1 cellular context compared by ENCODE assay signal in the genomic region with DNA sequence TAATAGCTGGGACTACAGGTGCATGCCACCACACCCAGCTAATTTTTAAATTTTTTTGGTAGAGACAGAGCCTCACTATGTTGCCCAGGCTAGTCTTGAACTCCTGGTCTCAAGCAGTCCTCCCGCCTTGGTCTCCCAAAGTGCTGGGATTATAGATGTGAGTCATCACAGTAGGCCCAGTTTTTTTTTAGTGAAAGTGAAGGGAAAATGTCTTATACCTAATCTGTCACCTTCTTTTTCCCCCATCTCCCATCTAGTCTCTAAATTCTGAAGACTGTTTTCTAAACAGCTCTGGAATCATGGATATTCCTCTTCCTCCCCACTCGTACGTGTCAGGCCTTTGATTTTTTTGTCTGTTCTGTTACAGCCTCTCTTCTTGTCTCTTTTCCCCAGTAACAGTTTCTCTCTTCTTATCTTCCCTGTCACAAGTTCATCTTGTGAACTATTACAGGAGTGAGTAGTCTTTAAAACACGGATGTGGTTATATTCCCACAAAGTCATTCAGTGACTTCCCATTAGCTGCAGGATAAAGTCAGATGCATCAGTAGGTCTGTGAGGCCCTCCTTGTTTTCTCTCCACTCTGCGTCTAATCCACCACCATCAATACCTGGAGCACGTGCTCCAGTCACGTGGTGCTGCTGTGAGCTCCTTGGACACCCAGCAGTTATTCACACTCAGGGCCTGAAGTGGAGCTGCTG.
TF ChIP-seq lines count a peak whose summit lies in the region.

No MANE protein-coding gene starts in this region.

TF ChIP-seq in K562, 482 proteins besides CTCF, POLR2A, EP300 and RAD21 (continued from another document and continues in another):
- TF ChIP-seq BRD4 (IDR thresholded peaks at IDR 0.05) (no peak), TAF15 (IDR thresholded peaks at IDR 0.05; ENCODE audit: low read depth, low read length) (no peak), ZNF316 (IDR thresholded peaks at IDR 0.05) (no peak), HDAC2 (IDR thresholded peaks at IDR 0.05) (0 out of 2 replicates have a peak, but pooled peaks have one; percentile 41), E2F3 (CRISPR knock-in tag; IDR thresholded peaks at IDR 0.05) (no peak), MEIS2 (IDR thresholded peaks at IDR 0.05; ENCODE audit: partially characterized antibody) (peak; percentile 46), MEF2D (tag; conservative IDR thresholded peaks at IDR 0.05; ENCODE audit: low read depth) (peak; percentile 74), ATF7 (IDR thresholded peaks at IDR 0.05) (no peak), ZFX (CRISPR knock-in tag; IDR thresholded peaks at IDR 0.05) (peak; percentile 62; the same call in 1 of the 2 replicates), ZNF583 (CRISPR knock-in tag; IDR thresholded peaks at IDR 0.05) (no peak), CBFA2T3 (IDR thresholded peaks at IDR 0.05) (peak; percentile 82), MIER1 (IDR thresholded peaks at IDR 0.05; ENCODE audit: low read depth) (no peak), ARID1B (IDR thresholded peaks at IDR 0.05) (peak; percentile 81), SMARCA4 (IDR thresholded peaks at IDR 0.05) (peak; percentile 80), CTBP1 (IDR thresholded peaks at IDR 0.05; ENCODE audit: borderline replicate concordance) (peak; percentile 33; the same call in 1 of the 2 replicates), MECOM (CRISPR knock-in tag; IDR thresholded peaks at IDR 0.05) (0 out of 2 replicates have a peak, but pooled peaks have one; percentile 25), C11orf30 (IDR thresholded peaks at IDR 0.05; ENCODE audit: low read depth) (no peak), FIP1L1 (IDR thresholded peaks at IDR 0.05; ENCODE audit: low read depth, low read length, poor library complexity, severe bottlenecking) (no peak), BHLHE40 (IDR thresholded peaks at IDR 0.05; ENCODE audit: low read length) (peak; percentile 88), NFE2L1 (tag; IDR thresholded peaks at IDR 0.05; ENCODE audit: borderline replicate concordance, low read depth) (no peak), EP400 (IDR thresholded peaks at IDR 0.05) (peak; percentile 62; the same call in 1 of the 2 replicates), L3MBTL2 (IDR thresholded peaks at IDR 0.05) (peak; percentile 82), SMARCE1 (IDR thresholded peaks at IDR 0.05) (peak; percentile 53; the same call in 1 of the 2 replicates), TCF3 (CRISPR knock-in tag; IDR thresholded peaks at IDR 0.05) (peak; percentile 76), PHF8 (IDR thresholded peaks at IDR 0.05; ENCODE audit: borderline replicate concordance, low read length) (no peak), HNRNPK (IDR thresholded peaks at IDR 0.05; ENCODE audit: low read depth, low read length, poor library complexity, severe bottlenecking) (no peak), NR2C1 (IDR thresholded peaks at IDR 0.05) (0 out of 2 replicates have a peak, but pooled peaks have one; percentile 16), NR2C1 (tag; IDR thresholded peaks at IDR 0.05) (peak; percentile 53), MTA2 (IDR thresholded peaks at IDR 0.05; ENCODE audit: low read depth) (peak; percentile 18; the same call in 1 of the 2 replicates), ZNF212 (CRISPR knock-in tag; IDR thresholded peaks at IDR 0.05) (no peak), ZNF75A (CRISPR knock-in tag; IDR thresholded peaks at IDR 0.05) (no peak), ZNF41 (CRISPR knock-in tag; conservative IDR thresholded peaks at IDR 0.05) (0 out of 2 replicates have a peak, but pooled peaks have one; percentile 15), ZNF384 (IDR thresholded peaks at IDR 0.05; ENCODE audit: low read depth, low read length) (no peak), PPARD (CRISPR knock-in tag; IDR thresholded peaks at IDR 0.05) (no peak)
- TF ChIP-seq, protein P1, sequence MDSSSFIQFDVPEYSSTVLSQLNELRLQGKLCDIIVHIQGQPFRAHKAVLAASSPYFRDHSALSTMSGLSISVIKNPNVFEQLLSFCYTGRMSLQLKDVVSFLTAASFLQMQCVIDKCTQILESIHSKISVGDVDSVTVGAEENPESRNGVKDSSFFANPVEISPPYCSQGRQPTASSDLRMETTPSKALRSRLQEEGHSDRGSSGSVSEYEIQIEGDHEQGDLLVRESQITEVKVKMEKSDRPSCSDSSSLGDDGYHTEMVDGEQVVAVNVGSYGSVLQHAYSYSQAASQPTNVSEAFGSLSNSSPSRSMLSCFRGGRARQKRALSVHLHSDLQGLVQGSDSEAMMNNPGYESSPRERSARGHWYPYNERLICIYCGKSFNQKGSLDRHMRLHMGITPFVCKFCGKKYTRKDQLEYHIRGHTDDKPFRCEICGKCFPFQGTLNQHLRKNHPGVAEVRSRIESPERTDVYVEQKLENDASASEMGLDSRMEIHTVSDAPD (CRISPR knock-in tag; IDR thresholded peaks at IDR 0.05): no peak
- TF ChIP-seq, protein P2, sequence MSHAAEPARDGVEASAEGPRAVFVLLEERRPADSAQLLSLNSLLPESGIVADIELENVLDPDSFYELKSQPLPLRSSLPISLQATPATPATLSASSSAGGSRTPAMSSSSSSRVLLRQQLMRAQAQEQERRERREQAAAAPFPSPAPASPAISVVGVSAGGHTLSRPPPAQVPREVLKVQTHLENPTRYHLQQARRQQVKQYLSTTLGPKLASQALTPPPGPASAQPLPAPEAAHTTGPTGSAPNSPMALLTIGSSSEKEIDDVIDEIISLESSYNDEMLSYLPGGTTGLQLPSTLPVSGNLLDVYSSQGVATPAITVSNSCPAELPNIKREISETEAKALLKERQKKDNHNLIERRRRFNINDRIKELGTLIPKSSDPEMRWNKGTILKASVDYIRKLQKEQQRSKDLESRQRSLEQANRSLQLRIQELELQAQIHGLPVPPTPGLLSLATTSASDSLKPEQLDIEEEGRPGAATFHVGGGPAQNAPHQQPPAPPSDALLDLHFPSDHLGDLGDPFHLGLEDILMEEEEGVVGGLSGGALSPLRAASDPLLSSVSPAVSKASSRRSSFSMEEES (CRISPR knock-in tag; IDR thresholded peaks at IDR 0.05): peak; percentile 94
- TF ChIP-seq, protein P3, sequence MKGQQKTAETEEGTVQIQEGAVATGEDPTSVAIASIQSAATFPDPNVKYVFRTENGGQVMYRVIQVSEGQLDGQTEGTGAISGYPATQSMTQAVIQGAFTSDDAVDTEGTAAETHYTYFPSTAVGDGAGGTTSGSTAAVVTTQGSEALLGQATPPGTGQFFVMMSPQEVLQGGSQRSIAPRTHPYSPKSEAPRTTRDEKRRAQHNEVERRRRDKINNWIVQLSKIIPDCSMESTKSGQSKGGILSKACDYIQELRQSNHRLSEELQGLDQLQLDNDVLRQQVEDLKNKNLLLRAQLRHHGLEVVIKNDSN (CRISPR knock-in tag; IDR thresholded peaks at IDR 0.05): peak; percentile 97
- TF ChIP-seq, protein P4, sequence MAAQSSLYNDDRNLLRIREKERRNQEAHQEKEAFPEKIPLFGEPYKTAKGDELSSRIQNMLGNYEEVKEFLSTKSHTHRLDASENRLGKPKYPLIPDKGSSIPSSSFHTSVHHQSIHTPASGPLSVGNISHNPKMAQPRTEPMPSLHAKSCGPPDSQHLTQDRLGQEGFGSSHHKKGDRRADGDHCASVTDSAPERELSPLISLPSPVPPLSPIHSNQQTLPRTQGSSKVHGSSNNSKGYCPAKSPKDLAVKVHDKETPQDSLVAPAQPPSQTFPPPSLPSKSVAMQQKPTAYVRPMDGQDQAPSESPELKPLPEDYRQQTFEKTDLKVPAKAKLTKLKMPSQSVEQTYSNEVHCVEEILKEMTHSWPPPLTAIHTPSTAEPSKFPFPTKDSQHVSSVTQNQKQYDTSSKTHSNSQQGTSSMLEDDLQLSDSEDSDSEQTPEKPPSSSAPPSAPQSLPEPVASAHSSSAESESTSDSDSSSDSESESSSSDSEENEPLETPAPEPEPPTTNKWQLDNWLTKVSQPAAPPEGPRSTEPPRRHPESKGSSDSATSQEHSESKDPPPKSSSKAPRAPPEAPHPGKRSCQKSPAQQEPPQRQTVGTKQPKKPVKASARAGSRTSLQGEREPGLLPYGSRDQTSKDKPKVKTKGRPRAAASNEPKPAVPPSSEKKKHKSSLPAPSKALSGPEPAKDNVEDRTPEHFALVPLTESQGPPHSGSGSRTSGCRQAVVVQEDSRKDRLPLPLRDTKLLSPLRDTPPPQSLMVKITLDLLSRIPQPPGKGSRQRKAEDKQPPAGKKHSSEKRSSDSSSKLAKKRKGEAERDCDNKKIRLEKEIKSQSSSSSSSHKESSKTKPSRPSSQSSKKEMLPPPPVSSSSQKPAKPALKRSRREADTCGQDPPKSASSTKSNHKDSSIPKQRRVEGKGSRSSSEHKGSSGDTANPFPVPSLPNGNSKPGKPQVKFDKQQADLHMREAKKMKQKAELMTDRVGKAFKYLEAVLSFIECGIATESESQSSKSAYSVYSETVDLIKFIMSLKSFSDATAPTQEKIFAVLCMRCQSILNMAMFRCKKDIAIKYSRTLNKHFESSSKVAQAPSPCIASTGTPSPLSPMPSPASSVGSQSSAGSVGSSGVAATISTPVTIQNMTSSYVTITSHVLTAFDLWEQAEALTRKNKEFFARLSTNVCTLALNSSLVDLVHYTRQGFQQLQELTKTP (IDR thresholded peaks at IDR 0.05; ENCODE audit: low read depth in 1 of 2, partially characterized antibody in 2 of 2): peak in 1 of 2 experiments; percentile 50
- TF ChIP-seq, protein P5, sequence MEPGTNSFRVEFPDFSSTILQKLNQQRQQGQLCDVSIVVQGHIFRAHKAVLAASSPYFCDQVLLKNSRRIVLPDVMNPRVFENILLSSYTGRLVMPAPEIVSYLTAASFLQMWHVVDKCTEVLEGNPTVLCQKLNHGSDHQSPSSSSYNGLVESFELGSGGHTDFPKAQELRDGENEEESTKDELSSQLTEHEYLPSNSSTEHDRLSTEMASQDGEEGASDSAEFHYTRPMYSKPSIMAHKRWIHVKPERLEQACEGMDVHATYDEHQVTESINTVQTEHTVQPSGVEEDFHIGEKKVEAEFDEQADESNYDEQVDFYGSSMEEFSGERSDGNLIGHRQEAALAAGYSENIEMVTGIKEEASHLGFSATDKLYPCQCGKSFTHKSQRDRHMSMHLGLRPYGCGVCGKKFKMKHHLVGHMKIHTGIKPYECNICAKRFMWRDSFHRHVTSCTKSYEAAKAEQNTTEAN (CRISPR knock-in tag; IDR thresholded peaks at IDR 0.05): peak; percentile 49; the same call in 1 of the 2 replicates
- TF ChIP-seq, protein P6, sequence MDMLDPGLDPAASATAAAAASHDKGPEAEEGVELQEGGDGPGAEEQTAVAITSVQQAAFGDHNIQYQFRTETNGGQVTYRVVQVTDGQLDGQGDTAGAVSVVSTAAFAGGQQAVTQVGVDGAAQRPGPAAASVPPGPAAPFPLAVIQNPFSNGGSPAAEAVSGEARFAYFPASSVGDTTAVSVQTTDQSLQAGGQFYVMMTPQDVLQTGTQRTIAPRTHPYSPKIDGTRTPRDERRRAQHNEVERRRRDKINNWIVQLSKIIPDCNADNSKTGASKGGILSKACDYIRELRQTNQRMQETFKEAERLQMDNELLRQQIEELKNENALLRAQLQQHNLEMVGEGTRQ (CRISPR knock-in tag; IDR thresholded peaks at IDR 0.05): peak; percentile 90
- TF ChIP-seq, protein P7, sequence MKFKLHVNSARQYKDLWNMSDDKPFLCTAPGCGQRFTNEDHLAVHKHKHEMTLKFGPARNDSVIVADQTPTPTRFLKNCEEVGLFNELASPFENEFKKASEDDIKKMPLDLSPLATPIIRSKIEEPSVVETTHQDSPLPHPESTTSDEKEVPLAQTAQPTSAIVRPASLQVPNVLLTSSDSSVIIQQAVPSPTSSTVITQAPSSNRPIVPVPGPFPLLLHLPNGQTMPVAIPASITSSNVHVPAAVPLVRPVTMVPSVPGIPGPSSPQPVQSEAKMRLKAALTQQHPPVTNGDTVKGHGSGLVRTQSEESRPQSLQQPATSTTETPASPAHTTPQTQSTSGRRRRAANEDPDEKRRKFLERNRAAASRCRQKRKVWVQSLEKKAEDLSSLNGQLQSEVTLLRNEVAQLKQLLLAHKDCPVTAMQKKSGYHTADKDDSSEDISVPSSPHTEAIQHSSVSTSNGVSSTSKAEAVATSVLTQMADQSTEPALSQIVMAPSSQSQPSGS (CRISPR knock-in tag; IDR thresholded peaks at IDR 0.05): no peak
- TF ChIP-seq, protein P8, sequence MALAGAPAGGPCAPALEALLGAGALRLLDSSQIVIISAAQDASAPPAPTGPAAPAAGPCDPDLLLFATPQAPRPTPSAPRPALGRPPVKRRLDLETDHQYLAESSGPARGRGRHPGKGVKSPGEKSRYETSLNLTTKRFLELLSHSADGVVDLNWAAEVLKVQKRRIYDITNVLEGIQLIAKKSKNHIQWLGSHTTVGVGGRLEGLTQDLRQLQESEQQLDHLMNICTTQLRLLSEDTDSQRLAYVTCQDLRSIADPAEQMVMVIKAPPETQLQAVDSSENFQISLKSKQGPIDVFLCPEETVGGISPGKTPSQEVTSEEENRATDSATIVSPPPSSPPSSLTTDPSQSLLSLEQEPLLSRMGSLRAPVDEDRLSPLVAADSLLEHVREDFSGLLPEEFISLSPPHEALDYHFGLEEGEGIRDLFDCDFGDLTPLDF (CRISPR knock-in tag; IDR thresholded peaks at IDR 0.05): no peak
- TF ChIP-seq, protein P9, sequence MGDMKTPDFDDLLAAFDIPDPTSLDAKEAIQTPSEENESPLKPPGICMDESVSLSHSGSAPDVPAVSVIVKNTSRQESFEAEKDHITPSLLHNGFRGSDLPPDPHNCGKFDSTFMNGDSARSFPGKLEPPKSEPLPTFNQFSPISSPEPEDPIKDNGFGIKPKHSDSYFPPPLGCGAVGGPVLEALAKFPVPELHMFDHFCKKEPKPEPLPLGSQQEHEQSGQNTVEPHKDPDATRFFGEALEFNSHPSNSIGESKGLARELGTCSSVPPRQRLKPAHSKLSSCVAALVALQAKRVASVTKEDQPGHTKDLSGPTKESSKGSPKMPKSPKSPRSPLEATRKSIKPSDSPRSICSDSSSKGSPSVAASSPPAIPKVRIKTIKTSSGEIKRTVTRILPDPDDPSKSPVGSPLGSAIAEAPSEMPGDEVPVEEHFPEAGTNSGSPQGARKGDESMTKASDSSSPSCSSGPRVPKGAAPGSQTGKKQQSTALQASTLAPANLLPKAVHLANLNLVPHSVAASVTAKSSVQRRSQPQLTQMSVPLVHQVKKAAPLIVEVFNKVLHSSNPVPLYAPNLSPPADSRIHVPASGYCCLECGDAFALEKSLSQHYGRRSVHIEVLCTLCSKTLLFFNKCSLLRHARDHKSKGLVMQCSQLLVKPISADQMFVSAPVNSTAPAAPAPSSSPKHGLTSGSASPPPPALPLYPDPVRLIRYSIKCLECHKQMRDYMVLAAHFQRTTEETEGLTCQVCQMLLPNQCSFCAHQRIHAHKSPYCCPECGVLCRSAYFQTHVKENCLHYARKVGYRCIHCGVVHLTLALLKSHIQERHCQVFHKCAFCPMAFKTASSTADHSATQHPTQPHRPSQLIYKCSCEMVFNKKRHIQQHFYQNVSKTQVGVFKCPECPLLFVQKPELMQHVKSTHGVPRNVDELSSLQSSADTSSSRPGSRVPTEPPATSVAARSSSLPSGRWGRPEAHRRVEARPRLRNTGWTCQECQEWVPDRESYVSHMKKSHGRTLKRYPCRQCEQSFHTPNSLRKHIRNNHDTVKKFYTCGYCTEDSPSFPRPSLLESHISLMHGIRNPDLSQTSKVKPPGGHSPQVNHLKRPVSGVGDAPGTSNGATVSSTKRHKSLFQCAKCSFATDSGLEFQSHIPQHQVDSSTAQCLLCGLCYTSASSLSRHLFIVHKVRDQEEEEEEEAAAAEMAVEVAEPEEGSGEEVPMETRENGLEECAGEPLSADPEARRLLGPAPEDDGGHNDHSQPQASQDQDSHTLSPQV (IDR thresholded peaks at IDR 0.05): peak; percentile 61
- TF ChIP-seq, protein P10, sequence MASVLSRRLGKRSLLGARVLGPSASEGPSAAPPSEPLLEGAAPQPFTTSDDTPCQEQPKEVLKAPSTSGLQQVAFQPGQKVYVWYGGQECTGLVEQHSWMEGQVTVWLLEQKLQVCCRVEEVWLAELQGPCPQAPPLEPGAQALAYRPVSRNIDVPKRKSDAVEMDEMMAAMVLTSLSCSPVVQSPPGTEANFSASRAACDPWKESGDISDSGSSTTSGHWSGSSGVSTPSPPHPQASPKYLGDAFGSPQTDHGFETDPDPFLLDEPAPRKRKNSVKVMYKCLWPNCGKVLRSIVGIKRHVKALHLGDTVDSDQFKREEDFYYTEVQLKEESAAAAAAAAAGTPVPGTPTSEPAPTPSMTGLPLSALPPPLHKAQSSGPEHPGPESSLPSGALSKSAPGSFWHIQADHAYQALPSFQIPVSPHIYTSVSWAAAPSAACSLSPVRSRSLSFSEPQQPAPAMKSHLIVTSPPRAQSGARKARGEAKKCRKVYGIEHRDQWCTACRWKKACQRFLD (CRISPR knock-in tag; IDR thresholded peaks at IDR 0.05): peak; percentile 92
